Comparison of ENCODE assay signal across 9 cellular contexts in the genomic region with DNA sequence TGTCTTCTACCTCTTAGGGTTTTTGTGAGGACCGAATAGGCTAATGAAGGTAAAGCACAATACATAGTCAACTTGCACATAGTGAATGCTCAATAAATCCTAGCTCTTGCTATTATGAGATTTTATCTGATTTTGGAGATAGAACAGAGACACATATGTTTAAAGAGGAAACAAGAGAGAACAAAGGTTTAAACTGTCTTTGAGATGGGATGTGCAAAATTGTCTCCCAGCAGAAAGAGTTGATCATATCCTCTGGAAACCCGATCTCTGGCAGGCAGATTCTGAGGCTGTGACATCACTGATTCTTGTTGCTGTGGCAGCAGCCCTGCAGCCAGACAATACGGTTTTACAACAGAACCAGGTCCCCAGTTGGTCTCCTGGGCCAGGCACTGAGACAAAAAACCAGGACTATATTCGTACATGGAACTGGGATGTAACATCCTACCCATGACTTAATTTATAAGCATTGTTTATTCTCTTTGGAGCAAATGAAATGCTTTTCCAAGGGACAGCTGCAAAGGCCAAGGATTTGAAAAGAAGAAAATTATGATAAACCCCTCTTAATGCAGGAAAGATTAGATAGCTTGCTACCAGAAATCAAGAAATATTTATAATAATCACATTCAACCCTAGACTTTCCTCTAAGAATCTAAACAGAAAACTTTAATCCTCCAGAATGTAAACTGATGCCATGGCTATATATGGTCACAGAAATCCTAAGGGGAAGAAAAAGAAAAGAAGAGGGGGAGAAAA.
A peak's percentile ranks its signal among the peaks of the same experiment; 100 is the strongest.
DNase-seq lines count a peak whose midpoint lies in the region; ATAC-seq, FAIRE-seq and TF ChIP-seq lines count a peak whose summit lies in the region.
"Had no signal": no experiment of that assay in that cellular context is flagged by ENCODE, and none has a peak within 500 bp of the region (broad histone marks: within the 10 kb centered on the region; RNA-seq: fewer than 3 reads in every experiment).

No MANE protein-coding gene starts in this region.

- no peaks in the 10 kb centered on the region for H4K20me1 ChIP-seq in HepG2 (ENCODE audit: insufficient read depth, low read length)

- intact Hi-C loops in right lobe of liver (cut with DNase I): no loop called here
- intact Hi-C loops in HepG2 (cut with micrococcal nuclease; ENCODE audit: unreplicated experiment): no loop called here

- no TSS peak for BruUV-seq in HepG2 (replicated peaks; lab: Mats Ljungman, UMichigan)

- TF ChIP-seq POLR2A in right lobe of liver (IDR thresholded peaks at IDR 0.05) (no peak), HepG2 (IDR thresholded peaks at IDR 0.05; ENCODE audit: insufficient read depth in 1 of 2, low read depth in 2 of 2, low read length in 2 of 2) (no peak)

- H3K4me3 ChIP-seq in right lobe of liver (no peak overlapping the region), HepG2 (replicated peaks in 1 of 3; ENCODE audit: insufficient read depth in 1 of 3, low read depth in 2 of 3, low read length in 3 of 3) (no peak overlapping the region), cardiac fibroblast (replicated peaks in 1 of 2; ENCODE audit: low read depth in 2 of 2, low read length in 2 of 2) (no peak overlapping the region), kidney epithelial cell (ENCODE audit: low read depth, low read length) (no peak overlapping the region)

- H3K9ac ChIP-seq in HepG2 (ENCODE audit: insufficient read depth, low read depth, low read length): no peak overlapping the region
- H3K9ac ChIP-seq: parathyroid adenoma had no signal

- TF ChIP-seq CTCF in right lobe of liver (IDR thresholded peaks at IDR 0.05): no peak
- TF ChIP-seq CTCF in HepG2 (CRISPR knock-in tag; IDR thresholded peaks at IDR 0.05): no peak
- TF ChIP-seq CTCF in cardiac fibroblast (IDR thresholded peaks at IDR 0.05; ENCODE audit: low read depth, low read length): no peak
- no peak for TF ChIP-seq CTCF in kidney epithelial cell (IDR thresholded peaks at IDR 0.05; ENCODE audit: insufficient read depth, low read length, poor library complexity, severe bottlenecking)

- TF ChIP-seq RAD21 in HepG2 (CRISPR knock-in tag; IDR thresholded peaks at IDR 0.05): no peak

- H3K9me3 ChIP-seq in right lobe of liver: no peaks in the 10 kb centered on the region
- no peaks in the 10 kb centered on the region for H3K9me3 ChIP-seq in HepG2 (ENCODE audit: low read length)

- in situ Hi-C loops in HepG2 (cut with HindIII; ENCODE audit: extremely low pct_ligation_motif_present, low pct_unique_long_range_greater_than_20kb): no loop called here

- H3K27ac ChIP-seq in right lobe of liver (no peak overlapping the region), HepG2 (ENCODE audit: extremely low read length, insufficient read depth, low read length) (no peak overlapping the region)
- H3K27ac ChIP-seq: parathyroid adenoma had no signal

- POLR2A ChIA-PET in HepG2 (lab: Yijun Ruan, JAX): no interaction called here

- no peak for TF ChIP-seq EP300 in HepG2 (IDR thresholded peaks at IDR 0.05; ENCODE audit: low read depth in 2 of 2, low read length in 2 of 2)
- TF ChIP-seq EP300 in HepG2 (CRISPR knock-in tag; IDR thresholded peaks at IDR 0.05; ENCODE audit: borderline replicate concordance): no peak

- no peaks in the 10 kb centered on the region for H3K4me1 ChIP-seq in right lobe of liver
- no peaks in the 10 kb centered on the region for H3K4me1 ChIP-seq in HepG2 (ENCODE audit: insufficient read depth, low read length)
- H3K4me1 ChIP-seq: parathyroid adenoma had no signal

- DNase-seq in right lobe of liver: no peak
- no peak for DNase-seq in HepG2 (ENCODE audit: low spot score)
- peak; percentile 74 to 80 for DNase-seq in cardiac fibroblast (ENCODE audit: low read depth in 2 of 2)
- peak; percentile 49 for DNase-seq in kidney epithelial cell (ENCODE audit: low read depth)
- no peak for DNase-seq in superior temporal gyrus (ENCODE audit: extremely low spot score)
- no peak for DNase-seq in stimulated activated CD4-positive, alpha-beta T cell treated with anti-CD3 and anti-CD28 coated beads, Interleukin-15, amount 100 ng/mL, for 24 hours

- WGBS in right lobe of liver (ENCODE audit: insufficient coverage, low coverage, low lambda C conversion rate, missing lambda C conversion rate): 21% methylated on average over 3 of the region's 4 CpGs
- 0% methylated on average over 4 of the region's 4 CpGs for WGBS in HepG2 (ENCODE audit: low lambda C conversion rate)

- no peak for FAIRE-seq in HepG2 (lab: Jason Lieb, UNC)

- no peaks in the 10 kb centered on the region for H3K36me3 ChIP-seq in right lobe of liver
- no peaks in the 10 kb centered on the region for H3K36me3 ChIP-seq in HepG2 (replicated peaks in 1 of 2; ENCODE audit: control insufficient read depth in 1 of 2, insufficient read depth in 2 of 2, low read length in 2 of 2)
- H3K36me3 ChIP-seq in kidney epithelial cell (ENCODE audit: control insufficient read depth, insufficient read depth, low read length): no peaks in the 10 kb centered on the region

- CTCF ChIA-PET in HepG2 (lab: Yijun Ruan, JAX; ENCODE audit: low intra/inter-chr PET ratio, low total read pairs): no interaction called here

- no peak overlapping the region for H2AFZ ChIP-seq in HepG2 (ENCODE audit: low read length)
- H2AFZ ChIP-seq: parathyroid adenoma had no signal

- peak; percentile 50 to 55 (median 52) for ATAC-seq in right lobe of liver
- no peak for ATAC-seq in HepG2
- ATAC-seq in HG02870 (IDR thresholded peaks at IDR 0.05; ENCODE audit: unreplicated experiment): no peak
- ATAC-seq in HG02571 (IDR thresholded peaks at IDR 0.05; ENCODE audit: unreplicated experiment): no peak

- H3K27me3 ChIP-seq in right lobe of liver: no peaks in the 10 kb centered on the region
- no peaks in the 10 kb centered on the region for H3K27me3 ChIP-seq in HepG2 (ENCODE audit: control insufficient read depth in 1 of 2, insufficient read depth in 2 of 2, low read length in 2 of 2)
- H3K27me3 ChIP-seq in kidney epithelial cell (ENCODE audit: control insufficient read depth, insufficient read depth, low read length): no peaks in the 10 kb centered on the region

- no peak overlapping the region for H3K4me2 ChIP-seq in HepG2 (ENCODE audit: low read depth, low read length)

- no peaks in the 10 kb centered on the region for H3K79me2 ChIP-seq in HepG2 (ENCODE audit: insufficient read depth, low read length)
- H3K79me2 ChIP-seq: parathyroid adenoma had no signal

TF ChIP-seq in HepG2, 621 proteins besides CTCF, POLR2A, EP300 and RAD21:
- TF ChIP-seq, protein P1, sequence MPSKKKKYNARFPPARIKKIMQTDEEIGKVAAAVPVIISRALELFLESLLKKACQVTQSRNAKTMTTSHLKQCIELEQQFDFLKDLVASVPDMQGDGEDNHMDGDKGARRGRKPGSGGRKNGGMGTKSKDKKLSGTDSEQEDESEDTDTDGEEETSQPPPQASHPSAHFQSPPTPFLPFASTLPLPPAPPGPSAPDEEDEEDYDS (CRISPR knock-in tag; IDR thresholded peaks at IDR 0.05): no peak
- TF ChIP-seq ATRX (CRISPR knock-in tag; IDR thresholded peaks at IDR 0.05; ENCODE audit: borderline replicate concordance) (no peak), MIER2 (CRISPR knock-in tag; IDR thresholded peaks at IDR 0.05) (no peak), EHMT2 (IDR thresholded peaks at IDR 0.05; ENCODE audit: borderline replicate concordance, low read depth, low read length) (no peak), NKX3-1 (CRISPR knock-in tag; IDR thresholded peaks at IDR 0.05) (no peak)
- TF ChIP-seq, protein P2, sequence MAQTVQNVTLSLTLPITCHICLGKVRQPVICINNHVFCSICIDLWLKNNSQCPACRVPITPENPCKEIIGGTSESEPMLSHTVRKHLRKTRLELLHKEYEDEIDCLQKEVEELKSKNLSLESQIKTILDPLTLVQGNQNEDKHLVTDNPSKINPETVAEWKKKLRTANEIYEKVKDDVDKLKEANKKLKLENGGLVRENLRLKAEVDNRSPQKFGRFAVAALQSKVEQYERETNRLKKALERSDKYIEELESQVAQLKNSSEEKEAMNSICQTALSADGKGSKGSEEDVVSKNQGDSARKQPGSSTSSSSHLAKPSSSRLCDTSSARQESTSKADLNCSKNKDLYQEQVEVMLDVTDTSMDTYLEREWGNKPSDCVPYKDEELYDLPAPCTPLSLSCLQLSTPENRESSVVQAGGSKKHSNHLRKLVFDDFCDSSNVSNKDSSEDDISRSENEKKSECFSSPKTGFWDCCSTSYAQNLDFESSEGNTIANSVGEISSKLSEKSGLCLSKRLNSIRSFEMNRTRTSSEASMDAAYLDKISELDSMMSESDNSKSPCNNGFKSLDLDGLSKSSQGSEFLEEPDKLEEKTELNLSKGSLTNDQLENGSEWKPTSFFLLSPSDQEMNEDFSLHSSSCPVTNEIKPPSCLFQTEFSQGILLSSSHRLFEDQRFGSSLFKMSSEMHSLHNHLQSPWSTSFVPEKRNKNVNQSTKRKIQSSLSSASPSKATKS (CRISPR knock-in tag; IDR thresholded peaks at IDR 0.05): no peak

Comparison
In these comparisons a context has a peak if more than half of its experiments do, and no peak if none do; other contexts are left out.
1. ATAC-seq: peak in right lobe of liver (4 of 4); none in HepG2 (single experiment), HG02870 (single experiment) and HG02571 (single experiment).
2. DNase-seq: peak in cardiac fibroblast (2 of 2) and kidney epithelial cell (single experiment); none in right lobe of liver (0 of 3), HepG2 (single experiment), superior temporal gyrus (single experiment) and stimulated activated CD4-positive, alpha-beta T cell treated with anti-CD3 and anti-CD28 coated beads, Interleukin-15, amount 100 ng/mL, for 24 hours (single experiment).